ENCODE assay signal across 25 cellular contexts in genomic region chr5:55679556-55679955, GRCh38. TPM values are rescaled to one million over a fixed set of nuclear protein-coding genes. Genes with fewer than 3 reads are reported as not detected.
"Had no signal": no experiment of that assay in that cellular context is flagged by ENCODE, and none has a peak within 500 bp of the region (broad histone marks: within the 10 kb centered on the region; RNA-seq: fewer than 3 reads in every experiment).

No MANE protein-coding gene starts in this region.

- H3K27ac Mint-ChIP-seq: activated CD8-positive, alpha-beta memory T cell treated with anti-CD3 and anti-CD28 coated beads, Interleukin-2, amount 10 ng/mL, durations not matched to agents 7 days and 5 days; activated naive CD8-positive, alpha-beta T cell; activated T-cell treated with anti-CD3 and anti-CD28 coated beads, Interleukin-2, amount 50 U/mL, for 24 hours; activated T-helper 1 cell treated with anti-CD3 and anti-CD28 coated beads, Interleukin-12 subunit alpha, Interleukin-12 subunit beta, Interleukin-2, Interleukin-4 antibody, amounts not matched to agents 30 ng/mL and 10 ng/mL and 1 ng/mL, durations not matched to agents 14 hours and 24 hours and 36 hours; T-helper 17 cell; WTC11 had no signal

- H3K36me3 Mint-ChIP-seq: activated CD8-positive, alpha-beta memory T cell treated with anti-CD3 and anti-CD28 coated beads, Interleukin-2, amount 10 ng/mL, durations not matched to agents 7 days and 5 days; WTC11 had no signal

- FAIRE-seq: RCC 7860 had no signal

- H3K27me3 ChIP-seq: brain microvascular endothelial cell, cardiac muscle cell, MG63 had no signal

- H3K9me3 Mint-ChIP-seq: activated T-cell treated with anti-CD3 and anti-CD28 coated beads, Interleukin-2, amount 50 U/mL, for 24 hours; activated T-helper 1 cell treated with anti-CD3 and anti-CD28 coated beads, Interleukin-12 subunit alpha, Interleukin-12 subunit beta, Interleukin-2, Interleukin-4 antibody, amounts not matched to agents 30 ng/mL and 10 ng/mL and 1 ng/mL, durations not matched to agents 14 hours and 24 hours and 36 hours; WTC11 had no signal

- DNase-seq: activated CD4-positive, alpha-beta T cell treated with anti-CD3 and anti-CD28 coated beads for 48 hours; activated CD4-positive, alpha-beta T cell treated with anti-CD3 and anti-CD28 coated beads, Interleukin-2, amount 50 U/mL, for 4 hours; activated CD4-positive, CD25-positive, alpha-beta regulatory T cell treated with anti-CD3 and anti-CD28 coated beads, Interleukin-2, amount 50 U/mL, for 72 hours; activated CD8-positive, alpha-beta memory T cell treated with anti-CD3 and anti-CD28 coated beads, Interleukin-2, amount 10 ng/mL, durations not matched to agents 7 days and 5 days; activated effector memory CD4-positive, alpha-beta T cell treated with Interleukin-2 at 50 U/mL for 16 hours; activated naive CD4-positive, alpha-beta T cell treated with Interleukin-2 at 50 U/mL for 16 hours; activated T-cell treated with anti-CD3 and anti-CD28 coated beads, Interleukin-2, amount 50 U/mL, for 24 hours; brain microvascular endothelial cell; MG63; MV-4-11; NCI-H1105; NCI-H1436; NCI-H1694 treated with DMSO at 0.1 percent for 48 hours; NCI-H2081; NCI-H510A treated with DMSO at 0.1 percent for 48 hours; PC-3; SHP77 treated with DMSO at 0.1 percent for 48 hours; T-helper 17 cell; T-helper 9 cell had no signal

- H3K36me3 ChIP-seq: brain microvascular endothelial cell, cardiac muscle cell, MG63 had no signal

- ATAC-seq: activated CD8-positive, alpha-beta memory T cell treated with anti-CD3 and anti-CD28 coated beads, Interleukin-2, amount 10 ng/mL, durations not matched to agents 7 days and 5 days; PC-3; T-helper 17 cell; WTC11 had no signal

- H3K4me3 ChIP-seq: cardiac muscle cell, MG63 had no signal

- H3K27me3 Mint-ChIP-seq: activated CD8-positive, alpha-beta memory T cell treated with anti-CD3 and anti-CD28 coated beads, Interleukin-2, amount 10 ng/mL, durations not matched to agents 7 days and 5 days; activated naive CD8-positive, alpha-beta T cell; activated T-cell treated with anti-CD3 and anti-CD28 coated beads, Interleukin-2, amount 50 U/mL, for 24 hours; T-helper 17 cell had no signal

- H3K27ac ChIP-seq: brain microvascular endothelial cell, cardiac muscle cell had no signal

- H3K4me3 Mint-ChIP-seq: activated CD8-positive, alpha-beta memory T cell treated with anti-CD3 and anti-CD28 coated beads, Interleukin-2, amount 10 ng/mL, durations not matched to agents 7 days and 5 days; activated naive CD8-positive, alpha-beta T cell; activated T-cell treated with anti-CD3 and anti-CD28 coated beads, Interleukin-2, amount 50 U/mL, for 24 hours; activated T-helper 1 cell treated with anti-CD3 and anti-CD28 coated beads, Interleukin-12 subunit alpha, Interleukin-12 subunit beta, Interleukin-2, Interleukin-4 antibody, amounts not matched to agents 30 ng/mL and 10 ng/mL and 1 ng/mL, durations not matched to agents 14 hours and 24 hours and 36 hours; T-helper 17 cell; WTC11 had no signal

- H3K9me3 ChIP-seq: MG63 had no signal

RNA-seq across cellular contexts. Expression of gene DDX4, which starts 58.3 kb away (rescaled TPM):
- total RNA-seq: activated T-helper 1 cell treated with anti-CD3 and anti-CD28 coated beads, Interleukin-12 subunit alpha, Interleukin-12 subunit beta, Interleukin-2, Interleukin-4 antibody, amounts not matched to agents 30 ng/mL and 10 ng/mL and 1 ng/mL, durations not matched to agents 14 hours and 24 hours and 36 hours; cardiac muscle cell; PC-3; SK-MEL-5; T-helper 17 cell; WTC11 had no signal
- polyA plus RNA-seq: cardiac muscle cell had no signal
